In the genomic region with DNA sequence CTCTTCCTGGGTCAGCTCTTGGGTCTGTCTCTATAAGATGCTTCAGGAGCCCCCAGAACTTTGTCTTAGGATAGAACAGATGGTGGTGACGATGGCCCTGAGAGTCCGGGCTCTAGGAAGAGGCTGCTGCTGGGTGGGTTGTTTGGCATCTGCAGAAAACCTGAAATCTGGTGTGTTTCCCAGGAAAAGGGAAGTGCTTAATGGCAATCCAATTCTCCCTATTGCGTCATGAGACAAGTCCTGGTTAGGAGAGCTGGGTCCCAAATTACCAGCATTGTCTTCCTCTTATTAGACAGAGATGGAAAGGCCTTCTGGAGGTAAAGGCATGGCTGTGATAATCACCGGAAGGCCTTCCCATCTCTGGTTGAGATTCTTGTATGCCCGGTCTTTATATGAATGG, we compare ENCODE assay signal across 18 cellular contexts. TPM values are rescaled to one million over a fixed set of nuclear protein-coding genes. Genes with fewer than 3 reads are reported as not detected.
DNase-seq lines count a peak whose midpoint lies in the region; ATAC-seq, FAIRE-seq and TF ChIP-seq lines count a peak whose summit lies in the region.
"Had no signal": no experiment of that assay in that cellular context is flagged by ENCODE, and none has a peak within 500 bp of the region (broad histone marks: within the 10 kb centered on the region; RNA-seq: fewer than 3 reads in every experiment).

No MANE protein-coding gene starts in this region.

- H3K4me1 ChIP-seq in MM.1S (ENCODE audit: low read length) (peaks cover 14% of the 10 kb centered on the region), PC-9 (replicated peaks; ENCODE audit: insufficient read depth) (peaks cover 16% of the 10 kb centered on the region)

- H3K4me3 Mint-ChIP-seq in activated T-cell treated with anti-CD3 and anti-CD28 coated beads, Interleukin-2, amount 50 U/mL, for 24 hours: peak overlapping the region; percentile 47
- H3K4me3 Mint-ChIP-seq in activated naive CD8-positive, alpha-beta T cell treated with anti-CD3 and anti-CD28 coated beads, Interleukin-2, amount 10 ng/mL, durations not matched to agents 7 days and 5 days: peak overlapping the region; percentile 63
- H3K4me3 Mint-ChIP-seq: CD14-positive monocyte had no signal

- H3K36me3 Mint-ChIP-seq in activated T-cell treated with anti-CD3 and anti-CD28 coated beads, Interleukin-2, amount 50 U/mL, for 24 hours (ENCODE audit: low read depth): no peaks in the 10 kb centered on the region
- peaks cover 21% of the 10 kb centered on the region for H3K36me3 Mint-ChIP-seq in activated naive CD8-positive, alpha-beta T cell treated with anti-CD3 and anti-CD28 coated beads, Interleukin-2, amount 10 ng/mL, durations not matched to agents 7 days and 5 days
- H3K36me3 Mint-ChIP-seq: CD14-positive monocyte had no signal

- H3K4me3 ChIP-seq in MM.1S (ENCODE audit: low read length) (no peak overlapping the region), PC-9 (no peak overlapping the region)

- no peak overlapping the region for H3K27ac ChIP-seq in MM.1S (ENCODE audit: low read length)
- no peak overlapping the region for H3K27ac ChIP-seq in PC-9
- H3K27ac ChIP-seq: HL-60 had no signal

- H3K9me3 ChIP-seq in MM.1S (replicated peaks; ENCODE audit: insufficient read depth, low read length): no peaks in the 10 kb centered on the region
- no peaks in the 10 kb centered on the region for H3K9me3 ChIP-seq in PC-9 (ENCODE audit: insufficient read depth, low read depth)

- POLR2A ChIA-PET in activated naive CD8-positive, alpha-beta T cell treated with anti-CD3 and anti-CD28 coated beads, Interleukin-2, amount 10 ng/mL, durations not matched to agents 7 days and 5 days (lab: Charles Lee): interaction anchor here (0.6 to 1.9 kb wide), 2 partner anchors 23 to 271 kb away, joined by 3 to 10 read pairs; no protein-coding TSS in a partner anchor
- POLR2A ChIA-PET in PC-9 (lab: Charles Lee; ENCODE audit: unreplicated experiment): no interaction called here

- H4K20me1 ChIP-seq in MM.1S (ENCODE audit: insufficient read depth, low read length) (no peaks in the 10 kb centered on the region), PC-9 (ENCODE audit: insufficient read depth) (no peaks in the 10 kb centered on the region)

- H3K9me2 ChIP-seq in MM.1S (replicated peaks; ENCODE audit: insufficient read depth, low read length) (no peaks in the 10 kb centered on the region), PC-9 (ENCODE audit: insufficient read depth) (no peaks in the 10 kb centered on the region)

- ATAC-seq in activated naive CD8-positive, alpha-beta T cell treated with anti-CD3 and anti-CD28 coated beads, Interleukin-2, amount 10 ng/mL, durations not matched to agents 7 days and 5 days (ENCODE audit: low read depth): no peak

- H3K4me2 ChIP-seq in MM.1S (ENCODE audit: low read depth, low read length) (peak overlapping the region; percentile 28; the same call in 1 of the 2 replicates), PC-9 (no peak overlapping the region)

- H2AFZ ChIP-seq in MM.1S (ENCODE audit: low read length): no peak overlapping the region
- no peak overlapping the region for H2AFZ ChIP-seq in PC-9

- no peak overlapping the region for H3K27ac Mint-ChIP-seq in activated T-cell treated with anti-CD3 and anti-CD28 coated beads, Interleukin-2, amount 50 U/mL, for 24 hours
- H3K27ac Mint-ChIP-seq in activated naive CD8-positive, alpha-beta T cell treated with anti-CD3 and anti-CD28 coated beads, Interleukin-2, amount 10 ng/mL, durations not matched to agents 7 days and 5 days: peak overlapping the region; percentile 81
- H3K27ac Mint-ChIP-seq: CD14-positive monocyte had no signal

- no peaks in the 10 kb centered on the region for H3F3A ChIP-seq in MM.1S (ENCODE audit: insufficient read depth, low read length)
- H3F3A ChIP-seq in PC-9 (ENCODE audit: insufficient read depth, low read depth): no peaks in the 10 kb centered on the region

- H3K27me3 ChIP-seq in MM.1S (replicated peaks; ENCODE audit: insufficient read depth, low read length) (no peaks in the 10 kb centered on the region), PC-9 (ENCODE audit: insufficient read depth, low read depth) (peaks cover 4% of the 10 kb centered on the region; the same call in 1 of the 2 replicates)

- no peak for TF ChIP-seq CTCF in MM.1S (IDR thresholded peaks at IDR 0.05; ENCODE audit: low read length)
- no peak for TF ChIP-seq CTCF in PC-9 (conservative IDR thresholded peaks at IDR 0.05)

- CTCF ChIA-PET in PC-9 (lab: Charles Lee): no interaction called here

- H3K9ac ChIP-seq in MM.1S (ENCODE audit: low read length): no peak overlapping the region

- no peaks in the 10 kb centered on the region for H3K79me2 ChIP-seq in MM.1S (ENCODE audit: low read length)
- H3K79me2 ChIP-seq in PC-9 (ENCODE audit: low read depth): no peaks in the 10 kb centered on the region

- no peak for DNase-seq in activated T-cell treated with anti-CD3 and anti-CD28 coated beads, Interleukin-2, amount 50 U/mL, for 24 hours
- no peak for DNase-seq in activated T-cell treated with anti-CD3 and anti-CD28 coated beads, Interleukin-2, amount 50 U/mL, for 48 hours
- DNase-seq in GM12891 (ENCODE audit: insufficient read length, low spot score) (no peak), MM.1S (no peak), PC-9 (no peak), DMS79 (lab: John Stamatoyannopoulos, UW) (no peak)
- no peak for DNase-seq in activated naive CD8-positive, alpha-beta T cell treated with anti-CD3 and anti-CD28 coated beads, Interleukin-2, amount 10 ng/mL, durations not matched to agents 7 days and 5 days
- DNase-seq: ACHN, AML-193, COR-L47, NCI-H1092 treated with DMSO at 0.1 percent for 48 hours, NCI-H2081 treated with DMSO at 0.1 percent for 48 hours, NCI-H524, Right ventricle myocardium superior had no signal

- H3K36me3 ChIP-seq in MM.1S (replicated peaks; ENCODE audit: insufficient read depth, low read length) (no peaks in the 10 kb centered on the region), PC-9 (ENCODE audit: low read depth) (no peaks in the 10 kb centered on the region)

- H3K27me3 Mint-ChIP-seq in activated T-cell treated with anti-CD3 and anti-CD28 coated beads, Interleukin-2, amount 50 U/mL, for 24 hours: peaks cover 8% of the 10 kb centered on the region
- H3K27me3 Mint-ChIP-seq in activated naive CD8-positive, alpha-beta T cell treated with anti-CD3 and anti-CD28 coated beads, Interleukin-2, amount 10 ng/mL, durations not matched to agents 7 days and 5 days: no peaks in the 10 kb centered on the region

- intact Hi-C loops in PC-9 (cut with micrococcal nuclease; ENCODE audit: unreplicated experiment): no loop called here

- no peaks in the 10 kb centered on the region for H3K9me3 Mint-ChIP-seq in activated T-cell treated with anti-CD3 and anti-CD28 coated beads, Interleukin-2, amount 50 U/mL, for 24 hours
- no peaks in the 10 kb centered on the region for H3K9me3 Mint-ChIP-seq in activated naive CD8-positive, alpha-beta T cell treated with anti-CD3 and anti-CD28 coated beads, Interleukin-2, amount 10 ng/mL, durations not matched to agents 7 days and 5 days
- H3K9me3 Mint-ChIP-seq: CD14-positive monocyte had no signal

- FAIRE-seq in GM12891 (lab: Jason Lieb, UNC): no peak
- FAIRE-seq: H1, RCC 7860 had no signal

- no TSS peak for BruUV-seq in PC-9 (replicated peaks; lab: Mats Ljungman, UMichigan)

- no peak for TF ChIP-seq POLR2A in GM12891 (IDR thresholded peaks at IDR 0.05; ENCODE audit: low read depth, low read length)

- H3K4me1 Mint-ChIP-seq in activated T-cell treated with anti-CD3 and anti-CD28 coated beads, Interleukin-2, amount 50 U/mL, for 24 hours (ENCODE audit: low read depth): peaks cover 37% of the 10 kb centered on the region
- H3K4me1 Mint-ChIP-seq in activated naive CD8-positive, alpha-beta T cell treated with anti-CD3 and anti-CD28 coated beads, Interleukin-2, amount 10 ng/mL, durations not matched to agents 7 days and 5 days: peaks cover 27% of the 10 kb centered on the region
- H3K4me1 Mint-ChIP-seq: CD14-positive monocyte had no signal

TF ChIP-seq in GM12891, 5 proteins besides CTCF, POLR2A, EP300 and RAD21:
- peak; percentile 68 for TF ChIP-seq SPI1 (IDR thresholded peaks at IDR 0.05; ENCODE audit: low read depth, low read length)
- no peak for TF ChIP-seq POLR2AphosphoS5 (IDR thresholded peaks at IDR 0.05; ENCODE audit: low read depth, low read length)

RNA-seq across cellular contexts. Expression of a gene that starts 48.9 kb away (rescaled TPM):
- 23.0 TPM for polyA plus RNA-seq in GM12891 (2012; ENCODE audit: low read depth, missing spikeins)
- 10 to 100 TPM; 30.3 to 36.2 TPM for total RNA-seq in activated naive CD8-positive, alpha-beta T cell treated with anti-CD3 and anti-CD28 coated beads, Interleukin-2, amount 10 ng/mL, durations not matched to agents 7 days and 5 days
- 3.2 and 5.8 TPM in 2 replicates for total RNA-seq in PC-9 (2021)
